In the genomic region with DNA sequence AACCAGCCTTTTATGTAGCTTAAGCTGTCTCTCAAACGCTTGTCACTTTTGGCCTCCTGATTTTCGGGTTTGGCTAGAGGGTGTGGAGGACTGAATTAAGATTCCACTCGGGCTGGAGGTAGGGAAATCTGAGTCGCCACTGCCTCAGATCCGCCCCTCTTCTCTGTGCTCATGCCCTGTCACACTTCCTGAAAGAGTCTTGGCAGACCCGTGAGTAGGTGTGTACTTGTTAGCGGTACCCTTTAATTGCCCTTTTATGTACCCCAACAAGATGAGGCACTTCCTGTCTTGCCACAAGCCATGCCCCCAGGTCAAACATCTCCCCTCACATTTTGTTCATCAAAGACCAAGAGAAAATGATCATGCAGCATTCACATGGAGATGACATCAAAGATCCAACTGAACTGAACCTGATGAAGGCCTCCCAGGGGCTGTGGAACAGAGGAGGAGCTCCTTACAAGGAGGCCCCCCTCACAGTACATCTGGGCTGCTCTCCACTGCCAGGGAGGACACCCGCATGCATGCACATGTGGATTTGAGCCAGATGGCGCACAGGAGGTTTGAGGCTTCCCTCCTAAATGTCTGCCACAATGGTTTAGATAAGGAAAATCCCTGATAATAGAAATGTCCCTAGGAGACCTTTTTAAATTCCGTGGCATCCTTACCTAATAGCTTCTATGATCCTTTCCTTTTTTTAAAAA, we compare ENCODE assay signal across 1 cellular context.
TF ChIP-seq lines count a peak whose summit lies in the region.

No MANE protein-coding gene starts in this region.

TF ChIP-seq in endothelial cell of umbilical vein, 7 proteins besides CTCF, POLR2A, EP300 and RAD21:
- peak; percentile 60 for TF ChIP-seq FOS (IDR thresholded peaks at IDR 0.05; ENCODE audit: borderline replicate concordance, insufficient read depth, low read length)
- no peak for TF ChIP-seq GATA2 (IDR thresholded peaks at IDR 0.05; ENCODE audit: insufficient read depth, insufficient read length, low read depth, low read length)
- peak; percentile 25 for TF ChIP-seq POLR2AphosphoS5 (IDR thresholded peaks at IDR 0.05; ENCODE audit: insufficient read depth, low read depth, low read length)
